ENCODE assay signal across 25 cellular contexts in genomic region chr20:63247678-63248228, GRCh38. TPM values are rescaled to one million over a fixed set of nuclear protein-coding genes. Genes with fewer than 3 reads are reported as not detected.
"Had no signal": no experiment of that assay in that cellular context is flagged by ENCODE, and none has a peak within 500 bp of the region (broad histone marks: within the 10 kb centered on the region; RNA-seq: fewer than 3 reads in every experiment).

No MANE protein-coding gene starts in this region.

- FAIRE-seq: astrocyte had no signal

- DNase-seq: activated B cell treated with CpG ODN at 0.5 μM for 24 hours; activated CD4-positive, alpha-beta T cell treated with anti-CD3 and anti-CD28 coated beads for 1 hour; activated CD4-positive, alpha-beta T cell treated with anti-CD3 and anti-CD28 coated beads, Interleukin-2, amount 10 ng/mL, durations not matched to agents 24 days and 14 days; activated CD4-positive, alpha-beta T cell treated with anti-CD3 and anti-CD28 coated beads, Interleukin-2, amount 50 U/mL, for 48 hours; activated gamma-delta T cell; activated naive CD4-positive, alpha-beta T cell treated with anti-CD3 and anti-CD28 coated beads for 36 hours; activated T-cell treated with anti-CD3 and anti-CD28 coated beads, Interleukin-2, amount 50 U/mL, for 48 hours; amygdala; NCI-H1092; NCI-H1930; NCI-H2171; NCI-H226; NCI-H526; NCI-H774; PC-9; SHP77 treated with DMSO at 0.1 percent for 48 hours had no signal

- H3K9me3 Mint-ChIP-seq: activated B cell treated with CpG ODN at 0.5 μM for 24 hours; activated CD4-positive, alpha-beta T cell treated with anti-CD3 and anti-CD28 coated beads, Interleukin-2, amount 10 ng/mL, durations not matched to agents 24 days and 14 days; activated naive CD4-positive, alpha-beta T cell treated with anti-CD3 and anti-CD28 coated beads for 36 hours; activated T-helper 17 cell treated with anti-CD3 and anti-CD28 coated beads, Interleukin-2, amount 50 U/mL, for 72 hours; brain; central memory CD8-positive, alpha-beta T cell; T-helper 1 cell treated with Interleukin-12 subunit alpha and Interleukin-12 subunit beta and Interleukin-4 antibody, amounts not matched to agents 30 μg/mL and 1 μg/mL, for 36 hours had no signal

- H2AFZ ChIP-seq: PC-9 had no signal

- H3K4me1 Mint-ChIP-seq: activated CD4-positive, alpha-beta T cell treated with anti-CD3 and anti-CD28 coated beads, Interleukin-2, amount 10 ng/mL, durations not matched to agents 24 days and 14 days; activated T-helper 17 cell treated with anti-CD3 and anti-CD28 coated beads, Interleukin-2, amount 50 U/mL, for 72 hours had no signal

- H3K4me3 Mint-ChIP-seq: activated B cell treated with CpG ODN at 0.5 μM for 24 hours; activated CD4-positive, alpha-beta T cell treated with anti-CD3 and anti-CD28 coated beads, Interleukin-2, amount 10 ng/mL, durations not matched to agents 24 days and 14 days; activated naive CD4-positive, alpha-beta T cell treated with anti-CD3 and anti-CD28 coated beads for 36 hours; activated naive CD8-positive, alpha-beta T cell; activated T-helper 17 cell treated with anti-CD3 and anti-CD28 coated beads, Interleukin-2, amount 50 U/mL, for 72 hours; central memory CD8-positive, alpha-beta T cell; T-helper 1 cell treated with Interleukin-12 subunit alpha and Interleukin-12 subunit beta and Interleukin-4 antibody, amounts not matched to agents 30 μg/mL and 1 μg/mL, for 36 hours had no signal

- H3K4me3 ChIP-seq: PC-9 had no signal

- ATAC-seq: activated T-helper 17 cell treated with anti-CD3 and anti-CD28 coated beads, Interleukin-2, amount 50 U/mL, for 72 hours had no signal

- H3K27ac Mint-ChIP-seq: activated B cell treated with CpG ODN at 0.5 μM for 24 hours; activated CD4-positive, alpha-beta T cell treated with anti-CD3 and anti-CD28 coated beads, Interleukin-2, amount 10 ng/mL, durations not matched to agents 24 days and 14 days; activated naive CD4-positive, alpha-beta T cell treated with anti-CD3 and anti-CD28 coated beads for 36 hours; activated naive CD8-positive, alpha-beta T cell; activated T-helper 17 cell treated with anti-CD3 and anti-CD28 coated beads, Interleukin-2, amount 50 U/mL, for 72 hours; T-helper 1 cell treated with Interleukin-12 subunit alpha and Interleukin-12 subunit beta and Interleukin-4 antibody, amounts not matched to agents 30 μg/mL and 1 μg/mL, for 36 hours had no signal

- H3K27ac ChIP-seq: PC-9 had no signal

- H3K36me3 Mint-ChIP-seq: activated naive CD8-positive, alpha-beta T cell had no signal

RNA-seq across cellular contexts. Expression of gene NKAIN4, which starts 6.5 kb away (rescaled TPM):
- total RNA-seq: activated B cell treated with CpG ODN at 0.5 μM for 24 hours; activated CD4-positive, alpha-beta T cell treated with anti-CD3 and anti-CD28 coated beads, Interleukin-2, amount 10 ng/mL, durations not matched to agents 24 days and 14 days; activated naive CD4-positive, alpha-beta T cell treated with anti-CD3 and anti-CD28 coated beads for 36 hours; activated T-helper 17 cell treated with anti-CD3 and anti-CD28 coated beads, Interleukin-2, amount 50 U/mL, for 72 hours; MCF 10A; NCI-H460; PC-9; SK-MEL-5 had no signal

RNA-seq across cellular contexts. Expression of gene BIRC7, which starts 12.0 kb away (rescaled TPM):
- total RNA-seq: activated B cell treated with CpG ODN at 0.5 μM for 24 hours; activated CD4-positive, alpha-beta T cell treated with anti-CD3 and anti-CD28 coated beads, Interleukin-2, amount 10 ng/mL, durations not matched to agents 24 days and 14 days; activated naive CD4-positive, alpha-beta T cell treated with anti-CD3 and anti-CD28 coated beads for 36 hours; MCF 10A; PC-9 had no signal

RNA-seq across cellular contexts. Expression of gene COL20A1, which starts 45.2 kb away (rescaled TPM):
- total RNA-seq: activated B cell treated with CpG ODN at 0.5 μM for 24 hours; activated CD4-positive, alpha-beta T cell treated with anti-CD3 and anti-CD28 coated beads, Interleukin-2, amount 10 ng/mL, durations not matched to agents 24 days and 14 days; PC-9; SK-MEL-5 had no signal
